Comparison of ENCODE assay signal across 10 cellular contexts in the genomic region with DNA sequence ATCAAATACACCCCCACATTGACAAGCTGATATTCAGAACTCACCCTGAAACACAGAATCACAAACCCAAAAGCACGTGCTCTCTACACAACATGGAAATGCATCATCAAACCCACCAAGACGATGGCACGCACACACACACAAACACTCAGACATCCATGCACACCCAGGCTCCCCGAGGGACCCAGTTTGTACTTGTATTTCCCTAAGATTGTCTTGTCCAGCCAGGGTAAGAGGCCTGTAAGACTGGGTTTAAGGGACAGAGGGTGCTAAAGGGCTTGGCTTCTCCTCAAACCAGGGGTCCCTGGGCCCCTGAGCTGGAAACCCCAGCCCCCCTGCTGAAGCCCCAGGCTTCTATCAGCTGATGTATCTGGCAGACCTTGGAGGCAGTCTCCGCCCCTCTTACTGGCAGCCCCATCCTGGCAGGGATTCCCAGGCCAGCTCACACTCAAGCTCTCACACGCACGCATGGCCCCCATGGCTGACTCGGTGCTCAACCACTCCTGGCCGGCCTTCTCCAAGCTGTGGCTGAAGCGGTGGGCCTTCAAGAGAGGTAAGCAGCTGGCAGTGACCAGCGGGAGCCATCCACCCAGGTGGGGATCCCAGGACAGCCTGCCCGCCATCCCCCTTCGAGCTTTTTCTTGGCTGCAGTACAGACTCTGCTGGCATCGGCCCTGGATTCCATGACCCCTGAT. TPM values are rescaled to one million over a fixed set of nuclear protein-coding genes. Genes with fewer than 3 reads are reported as not detected.
DNase-seq lines count a peak whose midpoint lies in the region; ATAC-seq and TF ChIP-seq lines count a peak whose summit lies in the region.
"Had no signal": no experiment of that assay in that cellular context is flagged by ENCODE, and none has a peak within 500 bp of the region (broad histone marks: within the 10 kb centered on the region; RNA-seq: fewer than 3 reads in every experiment).

No MANE protein-coding gene starts in this region.

- H2AFZ ChIP-seq in SK-N-SH (ENCODE audit: low read depth) = no peak overlapping the region

- WGBS in SK-N-SH (ENCODE audit: low lambda C conversion rate) = 67% methylated on average over 10 of the region's 14 CpGs

- H3K36me3 Mint-ChIP-seq in T-helper 17 cell (ENCODE audit: low read depth) (peaks cover 10% of the 10 kb centered on the region), osteocyte (ENCODE audit: unreplicated experiment) (no peaks in the 10 kb centered on the region)
- peaks cover 19 to 30% of the 10 kb centered on the region in 2 donors for H3K36me3 Mint-ChIP-seq in stimulated activated naive B cell treated with anti-CD40 and anti-IgM and Interleukin-4, amounts not matched to agents 10 μg/mL and 1 μg/mL and 100 μg/mL, for 72 hours

- H3K79me2 ChIP-seq in SK-N-SH (ENCODE audit: insufficient read depth) = no peaks in the 10 kb centered on the region

- H3K4me3 ChIP-seq in SK-N-SH (ENCODE audit: low read depth in 2 of 2, low read length in 1 of 2) (no peak overlapping the region), foreskin fibroblast (ENCODE audit: low read depth in 1 of 2, low read length in 2 of 2) (no peak overlapping the region)
- H3K4me3 ChIP-seq: upper lobe of left lung had no signal

- H3K4me3 Mint-ChIP-seq in T-helper 17 cell (peak overlapping the region; percentile 62), osteocyte (ENCODE audit: unreplicated experiment) (no peak overlapping the region)
- H3K4me3 Mint-ChIP-seq in stimulated activated naive B cell treated with anti-CD40 and anti-IgM and Interleukin-4, amounts not matched to agents 10 μg/mL and 1 μg/mL and 100 μg/mL, for 72 hours = no peak overlapping the region

- H3K4me2 ChIP-seq in SK-N-SH = no peak overlapping the region

- TF ChIP-seq RAD21 in SK-N-SH (IDR thresholded peaks at IDR 0.05; ENCODE audit: low read length) = no peak

- no peaks in the 10 kb centered on the region for H3K9me2 ChIP-seq in SK-N-SH

- no peak overlapping the region for H3K9ac ChIP-seq in SK-N-SH

- H3K9me3 Mint-ChIP-seq in stimulated activated naive B cell treated with anti-CD40 and anti-IgM and Interleukin-4, amounts not matched to agents 10 μg/mL and 1 μg/mL and 100 μg/mL, for 72 hours = peaks cover 12 to 18% of the 10 kb centered on the region in 2 donors
- H3K9me3 Mint-ChIP-seq in osteocyte (ENCODE audit: unreplicated experiment) = peaks cover 6% of the 10 kb centered on the region

- H3K27me3 Mint-ChIP-seq in T-helper 17 cell (no peaks in the 10 kb centered on the region), osteocyte (ENCODE audit: unreplicated experiment) (peaks cover 2% of the 10 kb centered on the region)
- H3K27me3 Mint-ChIP-seq in stimulated activated naive B cell treated with anti-CD40 and anti-IgM and Interleukin-4, amounts not matched to agents 10 μg/mL and 1 μg/mL and 100 μg/mL, for 72 hours = no peaks in the 10 kb centered on the region

- no peaks in the 10 kb centered on the region for H3K36me3 ChIP-seq in SK-N-SH (replicated peaks in 1 of 2; ENCODE audit: control insufficient read depth in 1 of 2, insufficient read depth in 2 of 2, low read length in 1 of 2)
- H3K36me3 ChIP-seq: upper lobe of left lung had no signal

- H3K27ac Mint-ChIP-seq in T-helper 17 cell (peak overlapping the region; percentile 88), osteocyte (ENCODE audit: unreplicated experiment) (no peak overlapping the region)
- peak overlapping the region; percentile 52 for H3K27ac Mint-ChIP-seq in stimulated activated naive B cell treated with anti-CD40 and anti-IgM and Interleukin-4, amounts not matched to agents 10 μg/mL and 1 μg/mL and 100 μg/mL, for 72 hours

- DNase-seq in SK-N-SH (no peak), T-helper 17 cell (no peak), foreskin fibroblast (peak; percentile 44 to 64), DMS153 treated with DMSO at 0.1 percent for 48 hours (lab: John Stamatoyannopoulos, UW; ENCODE audit: unreplicated experiment) (no peak), osteocyte (ENCODE audit: extremely low spot score, unreplicated experiment) (no peak)
- DNase-seq in stimulated activated naive B cell treated with anti-CD40 and anti-IgM and Interleukin-4, amounts not matched to agents 10 μg/mL and 1 μg/mL and 100 μg/mL, for 72 hours = no peak
- DNase-seq: NCI-H524 treated with DMSO at 0.1 percent for 48 hours had no signal

- ATAC-seq in SK-N-SH treated with all-trans-retinoic acid at 6 μM for 48 hours = peak; percentile 23
- no peak for ATAC-seq in T-helper 17 cell
- ATAC-seq in stimulated activated naive B cell treated with anti-CD40 and anti-IgM and Interleukin-4, amounts not matched to agents 10 μg/mL and 1 μg/mL and 100 μg/mL, for 72 hours (replicated peaks) = no peak
- no peak for ATAC-seq in HG02610 (IDR thresholded peaks at IDR 0.05; ENCODE audit: unreplicated experiment)

- TF ChIP-seq CTCF in SK-N-SH (IDR thresholded peaks at IDR 0.05) (no peak), foreskin fibroblast (IDR thresholded peaks at IDR 0.05; ENCODE audit: low read depth, low read length) (no peak), osteocyte (IDR thresholded peaks at IDR 0.05) (no peak)

- H3K27ac ChIP-seq in SK-N-SH (ENCODE audit: low read depth in 2 of 2, low read length in 1 of 2) = no peak overlapping the region
- H3K27ac ChIP-seq: upper lobe of left lung had no signal

- no peak for TF ChIP-seq EP300 in SK-N-SH (IDR thresholded peaks at IDR 0.05; ENCODE audit: borderline replicate concordance in 1 of 2, low read depth in 1 of 2, low read length in 1 of 2)

- POLR2A ChIA-PET in SK-N-SH (lab: Yijun Ruan, JAX) = no interaction called here

- no peaks in the 10 kb centered on the region for H3K4me1 ChIP-seq in SK-N-SH (ENCODE audit: control insufficient read depth in 1 of 2, insufficient read depth in 2 of 2, low read depth in 1 of 2, low read length in 1 of 2)

- H3K4me1 Mint-ChIP-seq in T-helper 17 cell (peaks cover 44% of the 10 kb centered on the region), osteocyte (ENCODE audit: unreplicated experiment) (no peaks in the 10 kb centered on the region)
- H3K4me1 Mint-ChIP-seq in stimulated activated naive B cell treated with anti-CD40 and anti-IgM and Interleukin-4, amounts not matched to agents 10 μg/mL and 1 μg/mL and 100 μg/mL, for 72 hours = peaks cover 32 to 62% of the 10 kb centered on the region in 2 donors

- H3F3A ChIP-seq in SK-N-SH (replicated peaks; ENCODE audit: insufficient read depth) = no peaks in the 10 kb centered on the region

- no peaks in the 10 kb centered on the region for H4K20me1 ChIP-seq in SK-N-SH (ENCODE audit: insufficient read depth)

- CTCF ChIA-PET in SK-N-SH (lab: Yijun Ruan, JAX) = interaction anchor here (0.7 to 3.8 kb wide), 25 partner anchors 8 to 450 kb away, joined by 3 to 44 read pairs (median 6); partner anchors contain the start of genes MCEMP1, MCOLN1, PET100 and XAB2

- no peaks in the 10 kb centered on the region for H3K27me3 ChIP-seq in SK-N-SH (ENCODE audit: insufficient read depth)
- H3K27me3 ChIP-seq: upper lobe of left lung had no signal

- H3K9me3 ChIP-seq in SK-N-SH = no peaks in the 10 kb centered on the region
- no peaks in the 10 kb centered on the region for H3K9me3 ChIP-seq in T-helper 17 cell (ENCODE audit: control insufficient read depth, low read length, poor library complexity, severe bottlenecking)

TF ChIP-seq in SK-N-SH treated with all-trans-retinoic acid at 6 μM for 48 hours, 23 proteins besides CTCF, POLR2A, EP300 and RAD21:
- no peak for TF ChIP-seq ISL1 (CRISPR knock-in tag; IDR thresholded peaks at IDR 0.05)
- TF ChIP-seq OSR1 (CRISPR knock-in tag; IDR thresholded peaks at IDR 0.05) = no peak

TF ChIP-seq in SK-N-SH, 30 proteins besides CTCF, POLR2A, EP300 and RAD21 (continues in another document):
- TF ChIP-seq MXI1 (IDR thresholded peaks at IDR 0.05; ENCODE audit: low read depth, low read length) (no peak), RCOR1 (IDR thresholded peaks at IDR 0.05; ENCODE audit: low read length) (no peak), FOXJ3 (CRISPR knock-in tag; IDR thresholded peaks at IDR 0.05) (no peak), NFIC (IDR thresholded peaks at IDR 0.05; ENCODE audit: borderline replicate concordance) (no peak), GATA2 (CRISPR knock-in tag; IDR thresholded peaks at IDR 0.05) (no peak), FOSL2 (IDR thresholded peaks at IDR 0.05; ENCODE audit: borderline replicate concordance, low read depth) (no peak), NRF1 (IDR thresholded peaks at IDR 0.05; ENCODE audit: low read depth, low read length) (no peak), SMC3 (IDR thresholded peaks at IDR 0.05; ENCODE audit: low read depth, low read length) (no peak), CHD2 (IDR thresholded peaks at IDR 0.05; ENCODE audit: low read length, partially characterized antibody) (no peak), POLR2AphosphoS5 (IDR thresholded peaks at IDR 0.05; ENCODE audit: low read depth, low read length) (no peak), TEAD4 (IDR thresholded peaks at IDR 0.05; ENCODE audit: borderline replicate concordance, insufficient read depth) (no peak), YY1 (IDR thresholded peaks at IDR 0.05; ENCODE audit: low read depth) (no peak), JUND (IDR thresholded peaks at IDR 0.05) (no peak), FOXM1 (IDR thresholded peaks at IDR 0.05; ENCODE audit: low read depth) (no peak), ELF1 (IDR thresholded peaks at IDR 0.05) (no peak), GABPA (IDR thresholded peaks at IDR 0.05; ENCODE audit: low read depth) (no peak)
- TF ChIP-seq, protein P1, sequence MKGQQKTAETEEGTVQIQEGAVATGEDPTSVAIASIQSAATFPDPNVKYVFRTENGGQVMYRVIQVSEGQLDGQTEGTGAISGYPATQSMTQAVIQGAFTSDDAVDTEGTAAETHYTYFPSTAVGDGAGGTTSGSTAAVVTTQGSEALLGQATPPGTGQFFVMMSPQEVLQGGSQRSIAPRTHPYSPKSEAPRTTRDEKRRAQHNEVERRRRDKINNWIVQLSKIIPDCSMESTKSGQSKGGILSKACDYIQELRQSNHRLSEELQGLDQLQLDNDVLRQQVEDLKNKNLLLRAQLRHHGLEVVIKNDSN (IDR thresholded peaks at IDR 0.05; ENCODE audit: borderline replicate concordance, low read depth) = no peak

RNA-seq across cellular contexts. Expression of gene ARHGEF18, which starts 6.6 kb away (rescaled TPM):
- 11.3 and 11.7 TPM in 2 replicates for polyA plus RNA-seq in SK-N-SH (2012; rRNA removed)
- 4.7 and 7.6 TPM in 2 replicates for polyA plus RNA-seq in SK-N-SH (2012; cell fraction: cytosol; rRNA removed)
- polyA plus RNA-seq in SK-N-SH (2012; cell fraction: nucleus; rRNA removed) = 23.3 and 25.8 TPM in 2 replicates
- 100 to 1,000 TPM; 118 to 127 TPM for total RNA-seq in T-helper 17 cell
- total RNA-seq in osteocyte = 42.6 and 45.1 TPM in 2 replicates

Comparison
In these comparisons a context has a peak if more than half of its experiments do, and no peak if none do; other contexts are left out.
1. DNase-seq: peak in foreskin fibroblast (2 of 2); none in SK-N-SH (single experiment), T-helper 17 cell (0 of 3), stimulated activated naive B cell treated with anti-CD40 and anti-IgM and Interleukin-4, amounts not matched to agents 10 μg/mL and 1 μg/mL and 100 μg/mL, for 72 hours (single experiment), DMS153 treated with DMSO at 0.1 percent for 48 hours (single experiment) and osteocyte (single experiment).